In genomic region chr1:205502992-205503391, GRCh38 we compare ENCODE assay signal across 1 cellular context.
TF ChIP-seq lines count a peak whose summit lies in the region.

No MANE protein-coding gene starts in this region.

TF ChIP-seq in H1, 55 proteins besides CTCF, POLR2A, EP300 and RAD21:
- no peak for TF ChIP-seq CREB1 (IDR thresholded peaks at IDR 0.05)
